ENCODE assay signal across 8 cellular contexts in genomic region chr15:22665059-22665702, GRCh38.
DNase-seq lines count a peak whose midpoint lies in the region; ATAC-seq, FAIRE-seq and TF ChIP-seq lines count a peak whose summit lies in the region.
"Not testable (repeated sequence)": the region's sequence is repeated elsewhere in the genome, so short reads cannot be mapped to it uniquely, and the experiment has no call there.

No MANE protein-coding gene starts in this region.

- H3K4me3 ChIP-seq in ectodermal cell (ENCODE audit: insufficient read depth, low read depth, low read length): peak overlapping the region; percentile 33
- peak overlapping the region; percentile 78 for H3K4me3 ChIP-seq in thoracic aorta

- H3K9me3 ChIP-seq in ectodermal cell (ENCODE audit: control insufficient read depth, low read length); thoracic aorta: not testable (repeated sequence)

- not testable (repeated sequence) for H3K36me3 ChIP-seq in ectodermal cell (ENCODE audit: control insufficient read depth, insufficient read depth, low read length); thoracic aorta

- DNase-seq in DMS53 treated with DMSO at 0.1 percent for 48 hours (lab: John Stamatoyannopoulos, UW; ENCODE audit: unreplicated experiment) (peak; percentile 1), HS-5 (ENCODE audit: low read depth) (peak; percentile 61), RCC 7860 (ENCODE audit: low spot score) (peak; percentile 55), iris pigment epithelial cell (ENCODE audit: low read depth) (peak; percentile 90), non-pigmented ciliary epithelial cell (ENCODE audit: low read depth) (peak; percentile 30)
- DNase-seq in activated effector memory CD4-positive, alpha-beta T cell treated with Interleukin-2 at 50 U/mL for 16 hours: peak; percentile 7
- not testable (repeated sequence) for DNase-seq in thoracic aorta (ENCODE audit: low spot score)

- not testable (repeated sequence) for FAIRE-seq in RCC 7860 (lab: Jason Lieb, UNC)

- not testable (repeated sequence) for TF ChIP-seq CTCF in thoracic aorta (IDR thresholded peaks at IDR 0.05)

- WGBS in ectodermal cell, 2 experiments: 28 to 34% methylated on average over 5 to 6 of the region's 22 CpGs

- H3K27me3 ChIP-seq in ectodermal cell (ENCODE audit: control insufficient read depth, insufficient read depth, low read length, poor library complexity, severe bottlenecking): peaks cover 31% of the 10 kb centered on the region
- not testable (repeated sequence) for H3K27me3 ChIP-seq in thoracic aorta (replicated peaks; ENCODE audit: insufficient read depth)

- ATAC-seq in thoracic aorta (ENCODE audit: insufficient number of reproducible peaks, low FRiP score, low read depth): not testable (repeated sequence)

- not testable (repeated sequence) for H3K27ac ChIP-seq in ectodermal cell (ENCODE audit: insufficient read depth, low read depth, low read length, poor library complexity, severe bottlenecking)
- H3K27ac ChIP-seq in thoracic aorta: peak overlapping the region; percentile 89

- H3K4me1 ChIP-seq in ectodermal cell (ENCODE audit: control insufficient read depth, insufficient read depth, low read length); thoracic aorta (ENCODE audit: control insufficient read depth in 1 of 2, low read depth in 2 of 2): not testable (repeated sequence)
